Comparison of ENCODE assay signal across 2 cellular contexts in genomic region chr15:73981761-73982222, GRCh38.
TF ChIP-seq lines count a peak whose summit lies in the region.

No MANE protein-coding gene starts in this region.

TF ChIP-seq in IMR-90, 13 proteins besides CTCF, POLR2A, EP300 and RAD21:
- TF ChIP-seq CHD1 (IDR thresholded peaks at IDR 0.05; ENCODE audit: low read depth, low read length), result no peak
- TF ChIP-seq SMC3 (IDR thresholded peaks at IDR 0.05; ENCODE audit: low read depth, low read length), result no peak
- TF ChIP-seq CEBPB (IDR thresholded peaks at IDR 0.05; ENCODE audit: low read depth, low read length), result no peak
- no peak for TF ChIP-seq MAFK (IDR thresholded peaks at IDR 0.05; ENCODE audit: low read depth, low read length)
- no peak for TF ChIP-seq RFX5 (IDR thresholded peaks at IDR 0.05; ENCODE audit: low read depth, low read length)
- TF ChIP-seq RCOR1 (IDR thresholded peaks at IDR 0.05; ENCODE audit: insufficient replicate concordance, low read length), result no peak
TF ChIP-seq in IMR-90: peak in this region for 0.

TF ChIP-seq in WTC11, 78 proteins besides CTCF, POLR2A, EP300 and RAD21:
- TF ChIP-seq CREB1 (CRISPR knock-in tag; IDR thresholded peaks at IDR 0.05) (no peak), NR2C2 (CRISPR knock-in tag; IDR thresholded peaks at IDR 0.05) (no peak), ZNF532 (CRISPR knock-in tag; IDR thresholded peaks at IDR 0.05; ENCODE audit: borderline replicate concordance) (no peak), ATF2 (CRISPR knock-in tag; IDR thresholded peaks at IDR 0.05; ENCODE audit: borderline replicate concordance, low read depth) (no peak), SOX15 (CRISPR knock-in tag; IDR thresholded peaks at IDR 0.05) (no peak), STAT6 (CRISPR knock-in tag; conservative IDR thresholded peaks at IDR 0.05; ENCODE audit: low read depth) (no peak), ZNF138 (CRISPR knock-in tag; conservative IDR thresholded peaks at IDR 0.05) (no peak), ELF4 (CRISPR knock-in tag; IDR thresholded peaks at IDR 0.05; ENCODE audit: low read depth) (no peak), MYBL2 (CRISPR knock-in tag; IDR thresholded peaks at IDR 0.05) (no peak), ZNF671 (CRISPR knock-in tag; IDR thresholded peaks at IDR 0.05) (no peak), PREB (CRISPR knock-in tag; IDR thresholded peaks at IDR 0.05; ENCODE audit: borderline replicate concordance) (no peak), HMGXB4 (CRISPR knock-in tag; IDR thresholded peaks at IDR 0.05) (no peak), ARID4B (CRISPR knock-in tag; IDR thresholded peaks at IDR 0.05; ENCODE audit: borderline replicate concordance) (no peak), FOXP4 (CRISPR knock-in tag; IDR thresholded peaks at IDR 0.05) (no peak), TEAD4 (CRISPR knock-in tag; IDR thresholded peaks at IDR 0.05) (no peak), ATF1 (CRISPR knock-in tag; IDR thresholded peaks at IDR 0.05) (no peak), E2F1 (CRISPR knock-in tag; IDR thresholded peaks at IDR 0.05) (no peak), MLX (CRISPR knock-in tag; IDR thresholded peaks at IDR 0.05) (no peak)
